In genomic region chr2:125227843-125228392, GRCh38 we compare ENCODE assay signal across 16 cellular contexts.
DNase-seq lines count a peak whose midpoint lies in the region; ATAC-seq, FAIRE-seq and TF ChIP-seq lines count a peak whose summit lies in the region.
"Had no signal": no experiment of that assay in that cellular context is flagged by ENCODE, and none has a peak within 500 bp of the region (broad histone marks: within the 10 kb centered on the region; RNA-seq: fewer than 3 reads in every experiment).

No MANE protein-coding gene starts in this region.

- H2AFZ ChIP-seq in HepG2 (ENCODE audit: low read length): no peak overlapping the region
- no peak overlapping the region for H2AFZ ChIP-seq in PC-3 (ENCODE audit: low read length)

- FAIRE-seq in HepG2 (lab: Jason Lieb, UNC): no peak
- no peak for FAIRE-seq in pancreas (lab: Jason Lieb, UNC)
- FAIRE-seq: keratinocyte had no signal

- CTCF ChIA-PET in HepG2 (lab: Yijun Ruan, JAX; ENCODE audit: low intra/inter-chr PET ratio, low total read pairs): no interaction called here
- CTCF ChIA-PET in PC-3 (lab: Charles Lee): interaction anchor here (0.6 kb wide), 1 partner anchor 286 kb away, joined by 4 read pairs; no protein-coding TSS in a partner anchor

- H3K27me3 ChIP-seq in HepG2 (ENCODE audit: control insufficient read depth in 1 of 2, insufficient read depth in 2 of 2, low read length in 2 of 2) (no peaks in the 10 kb centered on the region), right lobe of liver (no peaks in the 10 kb centered on the region), PC-3 (ENCODE audit: low read length) (no peaks in the 10 kb centered on the region), pancreas (no peaks in the 10 kb centered on the region)
- H3K27me3 ChIP-seq: gastrocnemius medialis had no signal

- H3K4me3 ChIP-seq in HepG2 (replicated peaks in 1 of 3; ENCODE audit: insufficient read depth in 1 of 3, low read depth in 2 of 3, low read length in 3 of 3) (no peak overlapping the region), right lobe of liver (no peak overlapping the region), PC-3 (ENCODE audit: low read length) (no peak overlapping the region), pancreas (no peak overlapping the region)
- H3K4me3 ChIP-seq: gastrocnemius medialis, psoas muscle had no signal

- no peaks in the 10 kb centered on the region for H3F3A ChIP-seq in PC-3 (ENCODE audit: low read length, unreplicated experiment)

- POLR2A ChIA-PET in HepG2 (lab: Yijun Ruan, JAX): no interaction called here
- POLR2A ChIA-PET in PC-3 (lab: Charles Lee; ENCODE audit: unreplicated experiment): no interaction called here

- H3K4me1 ChIP-seq in HepG2 (ENCODE audit: insufficient read depth, low read length) (no peaks in the 10 kb centered on the region), right lobe of liver (no peaks in the 10 kb centered on the region), PC-3 (ENCODE audit: insufficient read depth, low read length) (no peaks in the 10 kb centered on the region), pancreas (no peaks in the 10 kb centered on the region)
- H3K4me1 ChIP-seq: gastrocnemius medialis, psoas muscle had no signal

- H3K4me2 ChIP-seq in HepG2 (ENCODE audit: low read depth, low read length) (no peak overlapping the region), PC-3 (ENCODE audit: low read length) (no peak overlapping the region)

- TF ChIP-seq POLR2A in HepG2 (IDR thresholded peaks at IDR 0.05; ENCODE audit: insufficient read depth in 1 of 2, low read depth in 2 of 2, low read length in 2 of 2): no peak
- TF ChIP-seq POLR2A in right lobe of liver (IDR thresholded peaks at IDR 0.05): no peak

- under 1% methylated on average over 2 of the region's 2 CpGs for WGBS in HepG2 (ENCODE audit: low lambda C conversion rate)
- 60% methylated on average over 2 of the region's 2 CpGs for WGBS in right lobe of liver (ENCODE audit: insufficient coverage, low coverage, low lambda C conversion rate, missing lambda C conversion rate)
- WGBS in pancreas, 2 donors: 70 to 79% methylated on average over 2 of the region's 2 CpGs

- H3K27ac ChIP-seq in HepG2 (ENCODE audit: extremely low read length, insufficient read depth, low read length) (no peak overlapping the region), right lobe of liver (no peak overlapping the region), PC-3 (ENCODE audit: low read length) (no peak overlapping the region), pancreas (no peak overlapping the region)
- H3K27ac ChIP-seq: gastrocnemius medialis, psoas muscle had no signal

- ATAC-seq in HepG2 (no peak), right lobe of liver (no peak), PC-3 (no peak), GM21528 (IDR thresholded peaks at IDR 0.05; ENCODE audit: low FRiP score, unreplicated experiment) (no peak), pancreas (no peak)
- ATAC-seq: gastrocnemius medialis, psoas muscle had no signal

- H3K79me2 ChIP-seq in HepG2 (ENCODE audit: insufficient read depth, low read length) (no peaks in the 10 kb centered on the region), PC-3 (ENCODE audit: low read length) (no peaks in the 10 kb centered on the region)

- H3K36me3 ChIP-seq in HepG2 (replicated peaks in 1 of 2; ENCODE audit: control insufficient read depth in 1 of 2, insufficient read depth in 2 of 2, low read length in 2 of 2): no peaks in the 10 kb centered on the region
- H3K36me3 ChIP-seq in right lobe of liver: no peaks in the 10 kb centered on the region
- no peaks in the 10 kb centered on the region for H3K36me3 ChIP-seq in PC-3 (ENCODE audit: low read depth, low read length)
- H3K36me3 ChIP-seq in pancreas: no peaks in the 10 kb centered on the region
- H3K36me3 ChIP-seq: gastrocnemius medialis had no signal

- TF ChIP-seq RAD21 in HepG2 (CRISPR knock-in tag; IDR thresholded peaks at IDR 0.05): no peak

- no peaks in the 10 kb centered on the region for H3K9me2 ChIP-seq in PC-3 (replicated peaks; ENCODE audit: low read length)

- BruUV-seq in HepG2 (replicated peaks; lab: Mats Ljungman, UMichigan) (no TSS peak), PC-3 (replicated peaks; lab: Mats Ljungman, UMichigan) (no TSS peak)

- TF ChIP-seq EP300 in HepG2 (IDR thresholded peaks at IDR 0.05; ENCODE audit: low read depth in 2 of 2, low read length in 2 of 2): no peak
- no peak for TF ChIP-seq EP300 in HepG2 (CRISPR knock-in tag; IDR thresholded peaks at IDR 0.05; ENCODE audit: borderline replicate concordance)

- intact Hi-C loops in HepG2 (cut with micrococcal nuclease; ENCODE audit: unreplicated experiment) (no loop called here), right lobe of liver (cut with DNase I) (no loop called here), PC-3 (cut with micrococcal nuclease) (no loop called here), pancreas (cut with DNase I) (no loop called here), cardiac septum (cut with DNase I) (no loop called here)

- in situ Hi-C loops in HepG2 (cut with HindIII; ENCODE audit: extremely low pct_ligation_motif_present, low pct_unique_long_range_greater_than_20kb): no loop called here

- TF ChIP-seq CTCF in HepG2 (CRISPR knock-in tag; IDR thresholded peaks at IDR 0.05) (no peak), right lobe of liver (IDR thresholded peaks at IDR 0.05) (peak in 1 of 4 donors; percentile 21), PC-3 (conservative IDR thresholded peaks at IDR 0.05; ENCODE audit: low read depth, low read length) (peak; percentile 30; the same call in 1 of the 2 replicates), pancreas (IDR thresholded peaks at IDR 0.05) (no peak)

- H3K9me3 ChIP-seq in HepG2 (ENCODE audit: low read length) (peaks cover 56% of the 10 kb centered on the region), right lobe of liver (no peaks in the 10 kb centered on the region), PC-3 (ENCODE audit: low read length) (no peaks in the 10 kb centered on the region; the same call in 1 of the 2 replicates), pancreas (no peaks in the 10 kb centered on the region)
- H3K9me3 ChIP-seq: gastrocnemius medialis, psoas muscle had no signal

- H3K9ac ChIP-seq in HepG2 (ENCODE audit: insufficient read depth, low read depth, low read length) (no peak overlapping the region), PC-3 (ENCODE audit: low read length) (no peak overlapping the region)

- DNase-seq in HepG2 (ENCODE audit: low spot score) (no peak), right lobe of liver (no peak), PC-3 (no peak), fibroblast of peridontal ligament (ENCODE audit: extremely low read depth) (peak; percentile 3), pancreas (no peak), cardiac septum (ENCODE audit: low spot score) (no peak)
- no peak for DNase-seq in stimulated activated CD4-positive, alpha-beta T cell treated with anti-CD3 and anti-CD28 coated beads, Interleukin-15, amount 100 ng/mL, for 24 hours
- DNase-seq: activated CD4-positive, alpha-beta memory T cell treated with anti-CD3 and anti-CD28 coated beads, Interleukin-2, amount 10 ng/mL, durations not matched to agents 7 days and 5 days; gastrocnemius medialis; NCI-H1436 treated with DMSO at 0.1 percent for 48 hours; NCI-H510A treated with DMSO at 0.1 percent for 48 hours; psoas muscle; stimulated activated CD4-positive, alpha-beta T cell treated with anti-CD3 and anti-CD28 coated beads, Interleukin-1b, Interleukin-23, amount 100 ng/mL, for 48 hours; T1000 had no signal

- H4K20me1 ChIP-seq in HepG2 (ENCODE audit: insufficient read depth, low read length) (no peaks in the 10 kb centered on the region), PC-3 (ENCODE audit: low read length) (no peaks in the 10 kb centered on the region)

TF ChIP-seq in HepG2, 621 proteins besides CTCF, POLR2A, EP300 and RAD21:
- TF ChIP-seq KAT7 (CRISPR knock-in tag; IDR thresholded peaks at IDR 0.05; ENCODE audit: borderline replicate concordance) (no peak), MAFF (IDR thresholded peaks at IDR 0.05; ENCODE audit: low read depth, low read length) (peak; percentile 72), MAFK (conservative IDR thresholded peaks at IDR 0.05 in 1 of 2, IDR thresholded peaks at IDR 0.05 in 1 of 2; ENCODE audit: low read length in 2 of 2) (peak; percentile 78 to 87), ARHGAP35 (CRISPR knock-in tag; IDR thresholded peaks at IDR 0.05; ENCODE audit: borderline replicate concordance) (no peak), FOXO1 (CRISPR knock-in tag; IDR thresholded peaks at IDR 0.05) (no peak), ZNF747 (CRISPR knock-in tag; IDR thresholded peaks at IDR 0.05; ENCODE audit: borderline replicate concordance) (no peak), KDM1A (CRISPR knock-in tag; IDR thresholded peaks at IDR 0.05) (no peak), NCOA1 (CRISPR knock-in tag; IDR thresholded peaks at IDR 0.05) (no peak), E2F1 (CRISPR knock-in tag; IDR thresholded peaks at IDR 0.05) (no peak)
